In the genomic region with DNA sequence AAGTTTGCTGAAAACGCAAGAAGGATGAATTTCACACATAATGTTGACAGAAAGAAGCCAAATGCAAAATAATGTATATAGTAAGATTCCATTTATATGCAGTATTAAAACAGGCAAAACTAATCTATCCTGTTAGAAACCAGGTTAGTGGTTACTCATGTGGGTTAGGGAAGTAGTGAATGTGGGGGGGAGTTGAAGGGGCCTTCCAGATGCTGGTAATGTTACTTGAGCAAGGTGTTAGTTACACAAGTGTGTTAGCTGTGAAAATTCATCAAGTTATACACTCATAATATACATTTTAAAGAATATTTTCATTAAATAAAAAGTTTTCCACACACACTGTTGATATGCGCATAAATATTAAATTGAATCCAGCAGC, we compare ENCODE assay signal across 25 cellular contexts. TPM values are rescaled to one million over a fixed set of nuclear protein-coding genes. Genes with fewer than 3 reads are reported as not detected.
DNase-seq lines count a peak whose midpoint lies in the region; ATAC-seq and TF ChIP-seq lines count a peak whose summit lies in the region.
"Had no signal": no experiment of that assay in that cellular context is flagged by ENCODE, and none has a peak within 500 bp of the region (broad histone marks: within the 10 kb centered on the region; RNA-seq: fewer than 3 reads in every experiment).

No MANE protein-coding gene starts in this region.

- H3K4me3 Mint-ChIP-seq in IgD-negative memory B cell (peak overlapping the region in 3 of 4 donors; percentile 26 to 57 (median 41)), activated B cell treated with CpG ODN at 0.5 μM for 24 hours (peak overlapping the region; percentile 35)
- H3K4me3 Mint-ChIP-seq: CD14-positive monocyte, H9, HFFc6, T-helper 17 cell had no signal

- intact Hi-C loops in activated B cell treated with CpG ODN at 0.5 μM for 24 hours (cut with micrococcal nuclease) = loop anchor here (1.0 kb wide), 2 partner anchors 30 to 83 kb away; a partner anchor contains a TSS
- intact Hi-C loops in head of caudate nucleus (cut with DNase I) = no loop called here

- no peak for TF ChIP-seq CTCF in DOHH2 (IDR thresholded peaks at IDR 0.05; ENCODE audit: low read depth, low read length, poor library complexity, severe bottlenecking)
- TF ChIP-seq CTCF in activated B cell treated with CpG ODN at 0.5 μM for 24 hours (IDR thresholded peaks at IDR 0.05) = no peak

- no peaks in the 10 kb centered on the region for H4K20me1 ChIP-seq in DOHH2 (ENCODE audit: control insufficient read depth, insufficient read depth, low read depth, low read length)

- H3K9me3 ChIP-seq in DOHH2 (ENCODE audit: control insufficient read depth, insufficient read depth, low read length) = no peaks in the 10 kb centered on the region

- H3K9me2 ChIP-seq in DOHH2 (replicated peaks; ENCODE audit: control insufficient read depth, low read length) = no peaks in the 10 kb centered on the region

- H3K27ac ChIP-seq in DOHH2 (ENCODE audit: low read depth, low read length) = peak overlapping the region; percentile 59
- H3K27ac ChIP-seq: GM23248 had no signal

- H3K27ac Mint-ChIP-seq in IgD-negative memory B cell (peak overlapping the region; percentile 45 to 91 (median 67)), activated B cell treated with CpG ODN at 0.5 μM for 24 hours (peak overlapping the region; percentile 89)
- H3K27ac Mint-ChIP-seq: H9, HFFc6, T-helper 17 cell had no signal

- POLR2A ChIA-PET in activated B cell treated with CpG ODN at 0.5 μM for 24 hours (lab: Charles Lee) = interaction anchor here (0.6 to 3.3 kb wide), 10 partner anchors 10 to 104 kb away, joined by 3 to 59 read pairs (median 8); a partner anchor contains a TSS

- peaks cover 6% of the 10 kb centered on the region for H3K79me2 ChIP-seq in DOHH2 (ENCODE audit: control insufficient read depth, low read length)

- peaks cover 21% of the 10 kb centered on the region for H3F3A ChIP-seq in DOHH2 (ENCODE audit: control insufficient read depth, insufficient read depth)

- no peaks in the 10 kb centered on the region for H3K27me3 ChIP-seq in DOHH2 (ENCODE audit: control insufficient read depth, low read length)

- peaks cover 55% of the 10 kb centered on the region for H3K36me3 ChIP-seq in DOHH2 (ENCODE audit: control insufficient read depth, low read length)

- ATAC-seq in GM18511 (IDR thresholded peaks at IDR 0.05; ENCODE audit: unreplicated experiment) (peak; percentile 23), activated B cell treated with CpG ODN at 0.5 μM for 24 hours (ENCODE audit: low read depth) (peak; percentile 26), GM19463 (IDR thresholded peaks at IDR 0.05; ENCODE audit: unreplicated experiment) (no peak), GM21723 (IDR thresholded peaks at IDR 0.05; ENCODE audit: unreplicated experiment) (no peak)
- ATAC-seq: K562, PC-3, T-helper 17 cell had no signal

- H3K27me3 Mint-ChIP-seq in IgD-negative memory B cell = no peaks in the 10 kb centered on the region
- no peaks in the 10 kb centered on the region for H3K27me3 Mint-ChIP-seq in activated B cell treated with CpG ODN at 0.5 μM for 24 hours
- H3K27me3 Mint-ChIP-seq: T-helper 17 cell had no signal

- CTCF ChIA-PET in activated B cell treated with CpG ODN at 0.5 μM for 24 hours (lab: Charles Lee) = interaction anchor here (1.6 to 2.0 kb wide), 2 partner anchors 18 to 27 kb away, joined by 5 to 7 read pairs; no protein-coding TSS in a partner anchor

- H3K4me1 Mint-ChIP-seq in IgD-negative memory B cell (peaks cover 18 to 26% (median 22%) of the 10 kb centered on the region in 3 donors), activated B cell treated with CpG ODN at 0.5 μM for 24 hours (peaks cover 26% of the 10 kb centered on the region)
- H3K4me1 Mint-ChIP-seq: CD14-positive monocyte had no signal

- H3K36me3 Mint-ChIP-seq in IgD-negative memory B cell (peaks cover 8% of the 10 kb centered on the region), activated B cell treated with CpG ODN at 0.5 μM for 24 hours (ENCODE audit: low read depth) (peaks cover 34% of the 10 kb centered on the region)

- peak overlapping the region; percentile 70 for H3K4me2 ChIP-seq in DOHH2 (ENCODE audit: low read length)

- peak overlapping the region; percentile 53 for H3K4me3 ChIP-seq in DOHH2 (ENCODE audit: low read length)
- H3K4me3 ChIP-seq: GM23248, K562 had no signal

- no peaks in the 10 kb centered on the region for H3K9me3 Mint-ChIP-seq in IgD-negative memory B cell
- no peaks in the 10 kb centered on the region for H3K9me3 Mint-ChIP-seq in activated B cell treated with CpG ODN at 0.5 μM for 24 hours
- H3K9me3 Mint-ChIP-seq: CD14-positive monocyte, H9, HFFc6 had no signal

- H3K4me1 ChIP-seq in DOHH2 (ENCODE audit: control insufficient read depth, low read length) = peaks cover 29% of the 10 kb centered on the region

- DNase-seq in activated B cell treated with CpG ODN at 0.5 μM for 24 hours (no peak), SW480 (ENCODE audit: low spot score) (no peak), head of caudate nucleus (no peak)
- DNase-seq: GDM1; GM23248; H9; HFFc6; MM.1S; NCI-H1105; NCI-H146; NCI-H2029; NCI-H226; NCI-H524; NCI-H774; NK-92 treated with Interleukin-12 subunit alpha and Interleukin-12 subunit beta, amount 100 ng/mL, for 24 hours; PC-3; Right ventricle myocardium superior; T-helper 17 cell had no signal

RNA-seq across cellular contexts. Expression of a gene that starts 29.8 kb away (rescaled TPM):
- polyA plus RNA-seq in IgD-negative memory B cell = 6.0 TPM
- 25.2 and 25.3 TPM in 2 replicates for total RNA-seq in activated B cell treated with CpG ODN at 0.5 μM for 24 hours

Comparison
In these comparisons a context has a peak if more than half of its experiments do, and no peak if none do; other contexts are left out.
1. ATAC-seq: peak in GM18511 (single experiment) and activated B cell treated with CpG ODN at 0.5 μM for 24 hours (single experiment); none in GM19463 (single experiment) and GM21723 (single experiment).